ENCODE assay signal across 17 cellular contexts in genomic region chr15:31300208-31300661, GRCh38. TPM values are rescaled to one million over a fixed set of nuclear protein-coding genes. Genes with fewer than 3 reads are reported as not detected.
DNase-seq lines count a peak whose midpoint lies in the region; ATAC-seq, FAIRE-seq and TF ChIP-seq lines count a peak whose summit lies in the region.
"Had no signal": no experiment of that assay in that cellular context is flagged by ENCODE, and none has a peak within 500 bp of the region (broad histone marks: within the 10 kb centered on the region; RNA-seq: fewer than 3 reads in every experiment).

No MANE protein-coding gene starts in this region.

- H3K4me3 ChIP-seq in body of pancreas (no peak overlapping the region), HepG2 (replicated peaks in 1 of 3; ENCODE audit: insufficient read depth in 1 of 3, low read depth in 2 of 3, low read length in 3 of 3) (no peak overlapping the region)
- H3K4me3 ChIP-seq: MG63, SK-N-MC had no signal

- no peaks in the 10 kb centered on the region for H3K9me3 ChIP-seq in body of pancreas
- no peaks in the 10 kb centered on the region for H3K9me3 ChIP-seq in HepG2 (ENCODE audit: low read length)
- H3K9me3 ChIP-seq: MG63 had no signal

- H3K9me3 Mint-ChIP-seq in activated CD4-positive, alpha-beta T cell treated with anti-CD3 and anti-CD28 coated beads, Interleukin-2, amount 10 ng/mL, durations not matched to agents 7 days and 5 days: no peaks in the 10 kb centered on the region
- no peaks in the 10 kb centered on the region for H3K9me3 Mint-ChIP-seq in activated T-helper 17 cell treated with anti-CD3 and anti-CD28 coated beads, Interleukin-2, amount 50 U/mL, for 72 hours
- H3K9me3 Mint-ChIP-seq: naive B cell had no signal

- peaks cover 27% of the 10 kb centered on the region for H3K4me1 Mint-ChIP-seq in activated CD4-positive, alpha-beta T cell treated with anti-CD3 and anti-CD28 coated beads, Interleukin-2, amount 10 ng/mL, durations not matched to agents 7 days and 5 days
- peaks cover 7% of the 10 kb centered on the region for H3K4me1 Mint-ChIP-seq in activated T-helper 17 cell treated with anti-CD3 and anti-CD28 coated beads, Interleukin-2, amount 50 U/mL, for 72 hours

- no peaks in the 10 kb centered on the region for H3K36me3 Mint-ChIP-seq in activated CD4-positive, alpha-beta T cell treated with anti-CD3 and anti-CD28 coated beads, Interleukin-2, amount 10 ng/mL, durations not matched to agents 7 days and 5 days (ENCODE audit: low read depth)
- no peaks in the 10 kb centered on the region for H3K36me3 Mint-ChIP-seq in activated T-helper 17 cell treated with anti-CD3 and anti-CD28 coated beads, Interleukin-2, amount 50 U/mL, for 72 hours (ENCODE audit: low read depth)
- H3K36me3 Mint-ChIP-seq: naive B cell had no signal

- peaks cover 39% of the 10 kb centered on the region for H3K4me1 ChIP-seq in body of pancreas
- H3K4me1 ChIP-seq in HepG2 (ENCODE audit: insufficient read depth, low read length): peaks cover 92% of the 10 kb centered on the region

- H3K27ac ChIP-seq in body of pancreas (peak overlapping the region in 2 of 4 donors; percentile 0 to 39), HepG2 (ENCODE audit: extremely low read length, insufficient read depth, low read length) (no peak overlapping the region), temporal lobe (ENCODE audit: low read depth, low read length) (peak overlapping the region; percentile 98)
- H3K27ac ChIP-seq: SK-N-MC had no signal

- CTCF ChIA-PET in activated CD4-positive, alpha-beta T cell treated with anti-CD3 and anti-CD28 coated beads, Interleukin-2, amount 10 ng/mL, durations not matched to agents 7 days and 5 days (lab: Charles Lee): interaction anchor here (0.8 kb wide), 1 partner anchor 188 kb away, joined by 3 read pairs; no protein-coding TSS in a partner anchor
- CTCF ChIA-PET in HepG2 (lab: Yijun Ruan, JAX; ENCODE audit: low intra/inter-chr PET ratio, low total read pairs): no interaction called here

- no TSS peak for BruUV-seq in HepG2 (replicated peaks; lab: Mats Ljungman, UMichigan)

- no peak overlapping the region for H3K4me3 Mint-ChIP-seq in activated CD4-positive, alpha-beta T cell treated with anti-CD3 and anti-CD28 coated beads, Interleukin-2, amount 10 ng/mL, durations not matched to agents 7 days and 5 days
- no peak overlapping the region for H3K4me3 Mint-ChIP-seq in activated T-helper 17 cell treated with anti-CD3 and anti-CD28 coated beads, Interleukin-2, amount 50 U/mL, for 72 hours
- H3K4me3 Mint-ChIP-seq: naive B cell had no signal

- no peak overlapping the region for H3K9ac ChIP-seq in HepG2 (ENCODE audit: insufficient read depth, low read depth, low read length)

- peak; percentile 9 for ATAC-seq in body of pancreas
- ATAC-seq in HepG2: no peak
- no peak for ATAC-seq in HG02763 (IDR thresholded peaks at IDR 0.05; ENCODE audit: unreplicated experiment)
- ATAC-seq in activated T-helper 17 cell treated with anti-CD3 and anti-CD28 coated beads, Interleukin-2, amount 50 U/mL, for 72 hours (replicated peaks): no peak

- POLR2A ChIA-PET in activated CD4-positive, alpha-beta T cell treated with anti-CD3 and anti-CD28 coated beads, Interleukin-2, amount 10 ng/mL, durations not matched to agents 7 days and 5 days (lab: Charles Lee): no interaction called here
- POLR2A ChIA-PET in HepG2 (lab: Yijun Ruan, JAX): interaction anchor here (1.2 to 4.5 kb wide), 2 partner anchors 26 kb away, joined by 3 to 26 read pairs; partner anchors contain the start of gene KLF13

- H3K27me3 ChIP-seq in body of pancreas (no peaks in the 10 kb centered on the region), HepG2 (ENCODE audit: control insufficient read depth in 1 of 2, insufficient read depth in 2 of 2, low read length in 2 of 2) (no peaks in the 10 kb centered on the region)
- H3K27me3 ChIP-seq: MG63 had no signal

- TF ChIP-seq POLR2A in body of pancreas (IDR thresholded peaks at IDR 0.05) (no peak), HepG2 (IDR thresholded peaks at IDR 0.05; ENCODE audit: insufficient read depth in 1 of 2, low read depth in 2 of 2, low read length in 2 of 2) (no peak)

- 42 to 60% methylated on average over 1 to 9 of the region's 10 CpGs for WGBS in body of pancreas, 2 donors
- WGBS in HepG2 (ENCODE audit: low lambda C conversion rate): no CpG with 5 or more reads among the region's 10 CpGs

- no peaks in the 10 kb centered on the region for H3K36me3 ChIP-seq in body of pancreas (replicated peaks in 1 of 2; ENCODE audit: insufficient read depth in 1 of 2, low read depth in 2 of 2)
- H3K36me3 ChIP-seq in HepG2 (replicated peaks in 1 of 2; ENCODE audit: control insufficient read depth in 1 of 2, insufficient read depth in 2 of 2, low read length in 2 of 2): no peaks in the 10 kb centered on the region
- H3K36me3 ChIP-seq: MG63 had no signal

- intact Hi-C loops in body of pancreas (cut with DNase I) (no loop called here), HepG2 (cut with micrococcal nuclease; ENCODE audit: unreplicated experiment) (no loop called here)

- no peak for TF ChIP-seq RAD21 in HepG2 (CRISPR knock-in tag; IDR thresholded peaks at IDR 0.05)

- H3K79me2 ChIP-seq in HepG2 (ENCODE audit: insufficient read depth, low read length): no peaks in the 10 kb centered on the region

- H3K4me2 ChIP-seq in HepG2 (ENCODE audit: low read depth, low read length): no peak overlapping the region

- TF ChIP-seq CTCF in body of pancreas (IDR thresholded peaks at IDR 0.05) (no peak), HepG2 (CRISPR knock-in tag; IDR thresholded peaks at IDR 0.05) (no peak)

- H4K20me1 ChIP-seq in HepG2 (ENCODE audit: insufficient read depth, low read length): no peaks in the 10 kb centered on the region

- TF ChIP-seq EP300 in HepG2 (IDR thresholded peaks at IDR 0.05; ENCODE audit: low read depth in 2 of 2, low read length in 2 of 2): no peak
- no peak for TF ChIP-seq EP300 in HepG2 (CRISPR knock-in tag; IDR thresholded peaks at IDR 0.05; ENCODE audit: borderline replicate concordance)

- FAIRE-seq in HepG2 (lab: Jason Lieb, UNC): no peak
- FAIRE-seq: GM18507, urothelium cell line had no signal

- H3K27ac Mint-ChIP-seq in activated CD4-positive, alpha-beta T cell treated with anti-CD3 and anti-CD28 coated beads, Interleukin-2, amount 10 ng/mL, durations not matched to agents 7 days and 5 days: no peak overlapping the region
- no peak overlapping the region for H3K27ac Mint-ChIP-seq in activated T-helper 17 cell treated with anti-CD3 and anti-CD28 coated beads, Interleukin-2, amount 50 U/mL, for 72 hours

- H2AFZ ChIP-seq in HepG2 (ENCODE audit: low read length): no peak overlapping the region

- in situ Hi-C loops in HepG2 (cut with HindIII; ENCODE audit: extremely low pct_ligation_motif_present, low pct_unique_long_range_greater_than_20kb): no loop called here

- DNase-seq in activated CD4-positive, alpha-beta T cell treated with anti-CD3 and anti-CD28 coated beads, Interleukin-2, amount 10 ng/mL, durations not matched to agents 7 days and 5 days: peak; percentile 3
- DNase-seq in activated CD4-positive, alpha-beta T cell treated with anti-CD3 and anti-CD28 coated beads for 48 hours: no peak
- peak in 3 of 4 donors; percentile 39 to 49 (median 45) for DNase-seq in body of pancreas
- DNase-seq in HepG2 (ENCODE audit: low spot score): no peak
- DNase-seq in NCI-H1105 treated with DMSO at 0.1 percent for 48 hours (lab: John Stamatoyannopoulos, UW): no peak
- DNase-seq: activated CD4-positive, alpha-beta T cell treated with anti-CD3 and anti-CD28 coated beads for 1 hour; activated gamma-delta T cell treated with Interleukin-2 at 50 U/mL for 16 hours; central memory CD4-positive, alpha-beta T cell; MG63; naive B cell; NCI-H774 had no signal

- peaks cover 13% of the 10 kb centered on the region for H3K27me3 Mint-ChIP-seq in activated CD4-positive, alpha-beta T cell treated with anti-CD3 and anti-CD28 coated beads, Interleukin-2, amount 10 ng/mL, durations not matched to agents 7 days and 5 days
- H3K27me3 Mint-ChIP-seq in activated T-helper 17 cell treated with anti-CD3 and anti-CD28 coated beads, Interleukin-2, amount 50 U/mL, for 72 hours: no peaks in the 10 kb centered on the region

RNA-seq across cellular contexts. Expression of gene KLF13, which starts 26.4 kb away (rescaled TPM):
- total RNA-seq in activated CD4-positive, alpha-beta T cell treated with anti-CD3 and anti-CD28 coated beads, Interleukin-2, amount 10 ng/mL, durations not matched to agents 7 days and 5 days: 100 to 1,000 TPM; 235 to 264 TPM
- 10 to 100 TPM; 25.7 to 38.4 TPM for total RNA-seq in body of pancreas
- total RNA-seq in HepG2 (2016; rRNA removed; fragmentation: Illumina TruSeq; extraction: Trizol): 25.1 and 27.8 TPM in 2 replicates
- 1.4 and 2.8 TPM in 2 replicates for total RNA-seq in HepG2 (2016; cell fraction: cytosol; rRNA removed; fragmentation: Illumina TruSeq; extraction: Trizol; ENCODE audit: low read depth)
- 21.2 and 24.1 TPM in 2 replicates for total RNA-seq in HepG2 (2016; cell fraction: insoluble cytoplasmic fraction; rRNA removed; fragmentation: Illumina TruSeq; extraction: Trizol)
- total RNA-seq in HepG2 (2016; cell fraction: membrane; rRNA removed; fragmentation: Illumina TruSeq; extraction: Trizol): 6.8 and 8.3 TPM in 2 replicates
- 13.1 and 18.9 TPM in 2 replicates for total RNA-seq in HepG2 (2016; cell fraction: nucleus; rRNA removed; fragmentation: Illumina TruSeq; extraction: Trizol)
- polyA plus RNA-seq in HepG2 (2011; rRNA removed): 16.8 and 18.8 TPM in 2 replicates
- 9.1 and 11.1 TPM in 2 replicates for polyA plus RNA-seq in HepG2 (2011; cell fraction: cytosol; rRNA removed)
- polyA plus RNA-seq in HepG2 (2011; cell fraction: nucleus; rRNA removed): 12.3 and 14.2 TPM in 2 replicates
- polyA plus RNA-seq in HepG2 (2012): 22.0 and 24.4 TPM in 2 replicates
- polyA plus RNA-seq in HepG2 (2016; cell fraction: cytosol; fragmentation: Illumina TruSeq; extraction: Trizol; ENCODE audit: low read depth): 1.1 and 2.1 TPM in 2 replicates
- polyA plus RNA-seq in HepG2 (2016; cell fraction: insoluble cytoplasmic fraction; fragmentation: Illumina TruSeq; extraction: Trizol; ENCODE audit: low read depth): 31.2 and 34.3 TPM in 2 replicates
- polyA plus RNA-seq in HepG2 (2016; cell fraction: membrane; fragmentation: Illumina TruSeq; extraction: Trizol; ENCODE audit: low read depth): 5.5 and 7.5 TPM in 2 replicates
- polyA plus RNA-seq in HepG2 (2016; cell fraction: nucleus; fragmentation: Illumina TruSeq; extraction: Trizol; ENCODE audit: insufficient read depth, low read depth): 30.0 and 34.4 TPM in 2 replicates
- 23.8 and 65.8 TPM in 2 replicates for polyA minus RNA-seq in HepG2 (2011; rRNA and poly(A)+ RNA removed; ENCODE audit: low replicate concordance)
- polyA minus RNA-seq in HepG2 (2011; cell fraction: cytosol; rRNA and poly(A)+ RNA removed): 12.2 and 13.9 TPM in 2 replicates
- 6.3 and 8.8 TPM in 2 replicates for polyA minus RNA-seq in HepG2 (2011; cell fraction: nucleus; rRNA and poly(A)+ RNA removed)
- total RNA-seq in temporal lobe: 27.8 TPM
- total RNA-seq in activated T-helper 17 cell treated with anti-CD3 and anti-CD28 coated beads, Interleukin-2, amount 50 U/mL, for 72 hours: 100 to 1,000 TPM; 101 to 119 TPM

Comparison
In these comparisons a context has a peak if more than half of its experiments do, and no peak if none do; other contexts are left out.
1. DNase-seq: peak in activated CD4-positive, alpha-beta T cell treated with anti-CD3 and anti-CD28 coated beads, Interleukin-2, amount 10 ng/mL, durations not matched to agents 7 days and 5 days (single experiment) and body of pancreas (3 of 4); none in activated CD4-positive, alpha-beta T cell treated with anti-CD3 and anti-CD28 coated beads for 48 hours (single experiment), HepG2 (single experiment) and NCI-H1105 treated with DMSO at 0.1 percent for 48 hours (single experiment).